In genomic region chr11:1899100-1899499, GRCh38 we compare ENCODE assay signal across 2 cellular contexts.
TF ChIP-seq lines count a peak whose summit lies in the region.

No MANE protein-coding gene starts in this region.

TF ChIP-seq in K562, 482 proteins besides CTCF, POLR2A, EP300 and RAD21:
- TF ChIP-seq PRDM10 (IDR thresholded peaks at IDR 0.05; ENCODE audit: partially characterized antibody) (no peak), SIRT6 (IDR thresholded peaks at IDR 0.05; ENCODE audit: low read depth, low read length) (no peak), CBX8 (IDR thresholded peaks at IDR 0.05; ENCODE audit: borderline replicate concordance, extremely low read depth, low read depth, low read length, poor library complexity, severe bottlenecking) (peak; percentile 56), ZNF507 (tag; conservative IDR thresholded peaks at IDR 0.05) (no peak)

TF ChIP-seq in liver, 16 proteins besides CTCF, POLR2A, EP300 and RAD21:
- peak; percentile 71 for TF ChIP-seq SP1 (IDR thresholded peaks at IDR 0.05)
- peak; percentile 78 for TF ChIP-seq HNF4G (IDR thresholded peaks at IDR 0.05)
- TF ChIP-seq MAX (IDR thresholded peaks at IDR 0.05) = no peak
- no peak for TF ChIP-seq FOXA1 (IDR thresholded peaks at IDR 0.05)
- TF ChIP-seq JUND (IDR thresholded peaks at IDR 0.05) = peak in 1 of 2 donors; percentile 14
- peak; percentile 91 to 96 for TF ChIP-seq HNF4A (conservative IDR thresholded peaks at IDR 0.05)
- peak in 1 of 2 donors; percentile 27 for TF ChIP-seq RXRA (IDR thresholded peaks at IDR 0.05)
